Comparison of ENCODE assay signal across 9 cellular contexts in the genomic region with DNA sequence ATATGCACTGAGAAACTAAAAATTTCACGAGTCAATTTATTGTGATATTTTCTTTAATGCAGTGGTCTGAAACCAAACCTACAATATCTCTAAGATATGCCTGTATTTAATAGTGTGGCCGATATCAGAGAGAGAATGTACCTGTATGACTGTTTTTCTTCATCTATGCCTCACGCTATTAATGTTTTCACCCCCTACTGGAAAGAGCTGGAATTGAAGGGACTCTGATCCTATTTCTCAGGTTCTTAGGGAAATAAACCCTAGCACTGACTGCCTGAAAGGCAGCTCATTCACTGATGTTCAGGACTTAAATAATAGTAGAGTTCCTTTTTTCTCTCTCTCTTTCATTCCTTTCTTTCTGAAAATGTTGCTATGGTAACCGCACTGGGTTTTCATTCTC.
DNase-seq lines count a peak whose midpoint lies in the region; ATAC-seq and TF ChIP-seq lines count a peak whose summit lies in the region.
"Had no signal": no experiment of that assay in that cellular context is flagged by ENCODE, and none has a peak within 500 bp of the region (broad histone marks: within the 10 kb centered on the region; RNA-seq: fewer than 3 reads in every experiment).

No MANE protein-coding gene starts in this region.

- H3K4me3 ChIP-seq in astrocyte of the spinal cord (ENCODE audit: low read depth, low read length), result no peak overlapping the region
- H3K4me3 ChIP-seq: right atrium auricular region had no signal

- no peak overlapping the region for H3K27ac Mint-ChIP-seq in osteocyte (ENCODE audit: unreplicated experiment)
- no peak overlapping the region for H3K27ac Mint-ChIP-seq in activated T-cell treated with anti-CD3 and anti-CD28 coated beads, Interleukin-2, amount 50 U/mL, for 72 hours

- in situ Hi-C loops in astrocyte of the spinal cord (cut with HindIII; ENCODE audit: low sequenced_read_pairs), result no loop called here

- no peak overlapping the region for H3K4me3 Mint-ChIP-seq in osteocyte (ENCODE audit: unreplicated experiment)
- no peak overlapping the region for H3K4me3 Mint-ChIP-seq in activated T-cell treated with anti-CD3 and anti-CD28 coated beads, Interleukin-2, amount 50 U/mL, for 72 hours

- H3K9me3 Mint-ChIP-seq in osteocyte (ENCODE audit: unreplicated experiment), result peaks cover 21% of the 10 kb centered on the region
- H3K9me3 Mint-ChIP-seq in activated T-cell treated with anti-CD3 and anti-CD28 coated beads, Interleukin-2, amount 50 U/mL, for 72 hours, result peaks cover 8 to 12% of the 10 kb centered on the region in 2 donors

- DNase-seq in astrocyte of the spinal cord (ENCODE audit: low read depth, low spot score) (no peak), osteocyte (ENCODE audit: extremely low spot score, unreplicated experiment) (no peak), NCI-H1105 (lab: John Stamatoyannopoulos, UW) (no peak), mucosa of gallbladder (ENCODE audit: low spot score) (no peak)
- no peak for DNase-seq in activated T-cell treated with anti-CD3 and anti-CD28 coated beads, Interleukin-2, amount 50 U/mL, for 72 hours

- TF ChIP-seq CTCF in astrocyte of the spinal cord (IDR thresholded peaks at IDR 0.05; ENCODE audit: low read depth, low read length), result peak; percentile 51
- TF ChIP-seq CTCF in osteocyte (IDR thresholded peaks at IDR 0.05), result peak; percentile 20

- no peaks in the 10 kb centered on the region for H3K27me3 Mint-ChIP-seq in osteocyte (ENCODE audit: unreplicated experiment)
- H3K27me3 Mint-ChIP-seq in activated T-cell treated with anti-CD3 and anti-CD28 coated beads, Interleukin-2, amount 50 U/mL, for 72 hours (ENCODE audit: low read depth), result no peaks in the 10 kb centered on the region

- H3K36me3 Mint-ChIP-seq in osteocyte (ENCODE audit: unreplicated experiment), result peaks cover 9% of the 10 kb centered on the region
- H3K36me3 Mint-ChIP-seq in activated T-cell treated with anti-CD3 and anti-CD28 coated beads, Interleukin-2, amount 50 U/mL, for 72 hours (ENCODE audit: insufficient read depth in 2 of 2), result no peaks in the 10 kb centered on the region

- peaks cover 16% of the 10 kb centered on the region for H3K4me1 Mint-ChIP-seq in osteocyte (ENCODE audit: unreplicated experiment)
- H3K4me1 Mint-ChIP-seq in activated T-cell treated with anti-CD3 and anti-CD28 coated beads, Interleukin-2, amount 50 U/mL, for 72 hours (ENCODE audit: low read depth), result no peaks in the 10 kb centered on the region

- ATAC-seq in GM18870 (IDR thresholded peaks at IDR 0.05; ENCODE audit: unreplicated experiment), result peak; percentile 67
- peak; percentile 70 for ATAC-seq in HG03280 (IDR thresholded peaks at IDR 0.05; ENCODE audit: unreplicated experiment)
- ATAC-seq in GM21825 (IDR thresholded peaks at IDR 0.05; ENCODE audit: unreplicated experiment), result no peak
- no peak for ATAC-seq in activated T-cell treated with anti-CD3 and anti-CD28 coated beads, Interleukin-2, amount 50 U/mL, for 72 hours (replicated peaks in 1 of 2)

Comparison
In these comparisons a context has a peak if more than half of its experiments do, and no peak if none do; other contexts are left out.
1. ATAC-seq: peak in GM18870 (single experiment) and HG03280 (single experiment); none in GM21825 (single experiment) and activated T-cell treated with anti-CD3 and anti-CD28 coated beads, Interleukin-2, amount 50 U/mL, for 72 hours (0 of 2).